ENCODE assay signal across 19 cellular contexts in the genomic region with DNA sequence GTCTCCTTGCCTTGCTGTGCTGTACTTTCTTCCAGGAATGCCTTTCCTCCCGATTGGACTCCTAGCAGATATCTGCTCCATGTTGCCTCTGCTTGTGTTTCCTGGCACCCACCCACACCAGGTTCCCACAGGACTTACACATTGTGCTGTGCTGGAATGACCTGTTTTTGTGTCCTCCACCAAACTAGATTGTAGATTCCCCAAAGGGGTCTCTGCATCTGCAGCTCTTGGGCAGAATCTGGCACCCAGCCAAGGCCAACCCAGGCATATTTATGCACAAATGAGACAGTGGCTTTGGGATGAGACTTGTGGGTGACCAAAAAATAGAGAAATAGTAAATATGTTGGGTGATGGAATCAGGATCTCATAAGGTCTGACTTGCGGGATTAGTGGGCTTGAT.
"Had no signal": no experiment of that assay in that cellular context is flagged by ENCODE, and none has a peak within 500 bp of the region (broad histone marks: within the 10 kb centered on the region; RNA-seq: fewer than 3 reads in every experiment).

No MANE protein-coding gene starts in this region.

- H3K4me3 ChIP-seq: heart left ventricle, mucosa of descending colon, neural progenitor cell, ovary, right atrium auricular region, smooth muscle cell, tibial artery, upper lobe of left lung, uterus had no signal

- DNase-seq: effector CD4-positive, alpha-beta T cell; heart left ventricle; hippocampal formation; kidney glomerular epithelial cell; mucosa of descending colon; naive thymus-derived CD8-positive, alpha-beta T cell; nucleus accumbens; ovary; stimulated activated CD4-positive, alpha-beta T cell treated with anti-CD3 and anti-CD28 coated beads, Interleukin-4, amount 100 ng/mL, for 1 hour; stimulated activated CD8-positive, alpha-beta memory T cell treated with anti-CD3 and anti-CD28 coated beads, Interleukin-4, amount 100 ng/mL, for 48 hours; stimulated activated naive CD8-positive, alpha-beta T cell treated with anti-CD3 and anti-CD28 coated beads, Interleukin-15, Interleukin-2, amounts not matched to agents 100 U/mL and 50 U/mL, for 24 hours; tibial artery; upper lobe of left lung; uterus had no signal

- H3K36me3 ChIP-seq: heart left ventricle, neural progenitor cell, ovary, right atrium auricular region, tibial artery, upper lobe of left lung, uterus had no signal

- H3K9me3 ChIP-seq: heart left ventricle, mucosa of descending colon, tibial artery, upper lobe of left lung, uterus had no signal

- H3K9ac ChIP-seq: neural progenitor cell had no signal

- H3K9me3 Mint-ChIP-seq: dendritic cell treated with granulocyte-macrophage colony-stimulating factor and Interleukin-4, amounts not matched to agents 40 ng/mL and 50 ng/mL, for 4 days; naive thymus-derived CD8-positive, alpha-beta T cell had no signal

- H3K4me2 ChIP-seq: neural progenitor cell, smooth muscle cell had no signal

- H3K4me1 ChIP-seq: uterus had no signal

- H3K27ac ChIP-seq: heart left ventricle, neural progenitor cell, ovary, right atrium auricular region, tibial artery, upper lobe of left lung, uterus had no signal

- H3K27ac Mint-ChIP-seq: dendritic cell treated with granulocyte-macrophage colony-stimulating factor and Interleukin-4, amounts not matched to agents 40 ng/mL and 50 ng/mL, for 4 days; neural progenitor cell; stimulated activated effector memory CD8-positive, alpha-beta T cell treated with anti-CD3 and anti-CD28 coated beads, Interleukin-12 subunit alpha, Interleukin-12 subunit beta, amount 100 ng/mL, for 72 hours had no signal

- H3K36me3 Mint-ChIP-seq: neural progenitor cell; stimulated activated effector memory CD8-positive, alpha-beta T cell treated with anti-CD3 and anti-CD28 coated beads, Interleukin-12 subunit alpha, Interleukin-12 subunit beta, amount 100 ng/mL, for 72 hours had no signal

- H3K27me3 ChIP-seq: ovary, right atrium auricular region had no signal

- H3K4me3 Mint-ChIP-seq: dendritic cell treated with granulocyte-macrophage colony-stimulating factor and Interleukin-4, amounts not matched to agents 40 ng/mL and 50 ng/mL, for 4 days; naive thymus-derived CD8-positive, alpha-beta T cell; neural progenitor cell; stimulated activated effector memory CD8-positive, alpha-beta T cell treated with anti-CD3 and anti-CD28 coated beads, Interleukin-12 subunit alpha, Interleukin-12 subunit beta, amount 100 ng/mL, for 72 hours had no signal
